Comparison of ENCODE assay signal across 3 cellular contexts in genomic region chr13:48920730-48921129, GRCh38.
A peak's percentile ranks its signal among the peaks of the same experiment; 100 is the strongest.
TF ChIP-seq lines count a peak whose summit lies in the region.

No MANE protein-coding gene starts in this region.

TF ChIP-seq in HepG2, 621 proteins besides CTCF, POLR2A, EP300 and RAD21:
- TF ChIP-seq SRY (CRISPR knock-in tag; IDR thresholded peaks at IDR 0.05) (no peak), CEBPB (IDR thresholded peaks at IDR 0.05; ENCODE audit: borderline replicate concordance, low read depth, low read length) (0 out of 2 replicates have a peak, but pooled peaks have one; percentile 22)

TF ChIP-seq in IMR-90, 13 proteins besides CTCF, POLR2A, EP300 and RAD21:
- TF ChIP-seq CEBPB (IDR thresholded peaks at IDR 0.05; ENCODE audit: low read depth, low read length): 0 out of 2 replicates have a peak, but pooled peaks have one; percentile 16
- no peak for TF ChIP-seq MXI1 (IDR thresholded peaks at IDR 0.05; ENCODE audit: borderline replicate concordance, low read depth, low read length)

TF ChIP-seq in K562, 482 proteins besides CTCF, POLR2A, EP300 and RAD21:
- TF ChIP-seq EWSR1 (IDR thresholded peaks at IDR 0.05; ENCODE audit: borderline replicate concordance, low read depth, partially characterized antibody): no peak
- peak; percentile 59 for TF ChIP-seq CEBPG (CRISPR knock-in tag; IDR thresholded peaks at IDR 0.05)
- peak; percentile 15 to 69; a peak in 2 of 4 replicates for TF ChIP-seq CEBPG (tag; conservative IDR thresholded peaks at IDR 0.05 in 1 of 2, IDR thresholded peaks at IDR 0.05 in 1 of 2)
- TF ChIP-seq ATF3 (IDR thresholded peaks at IDR 0.05): peak; percentile 83
- no peak for TF ChIP-seq ATF3 (CRISPR knock-in tag; conservative IDR thresholded peaks at IDR 0.05)
